In genomic region chr13:46354143-46355087, GRCh38 we compare ENCODE assay signal across 8 cellular contexts. TPM values are rescaled to one million over a fixed set of nuclear protein-coding genes. Genes with fewer than 3 reads are reported as not detected.
A peak's percentile ranks its signal among the peaks of the same experiment; 100 is the strongest.
DNase-seq lines count a peak whose midpoint lies in the region; ATAC-seq and TF ChIP-seq lines count a peak whose summit lies in the region.

No MANE protein-coding gene starts in this region.

- H3K9me3 ChIP-seq in lung (ENCODE audit: control insufficient read depth in 2 of 2, insufficient read depth in 1 of 2, low read length in 1 of 2): peaks cover 0 to 2% of the 10 kb centered on the region in 2 donors

- peaks cover 24% of the 10 kb centered on the region for H3K9me3 Mint-ChIP-seq in activated CD4-positive, alpha-beta memory T cell treated with anti-CD3 and anti-CD28 coated beads, Interleukin-2, amount 10 ng/mL, durations not matched to agents 7 days and 5 days
- H3K9me3 Mint-ChIP-seq in progenitor cell of endocrine pancreas (ENCODE audit: low read depth): peaks cover 4% of the 10 kb centered on the region

- TF ChIP-seq CTCF in lung (IDR thresholded peaks at IDR 0.05; ENCODE audit: control extremely low read depth, extremely low read depth) (no peak), progenitor cell of endocrine pancreas (IDR thresholded peaks at IDR 0.05; ENCODE audit: unreplicated experiment) (no peak)

- 58 to 64% methylated on average over 9 of the region's 9 CpGs for WGBS in lung, 2 donors

- H3K27ac Mint-ChIP-seq in activated CD4-positive, alpha-beta memory T cell treated with anti-CD3 and anti-CD28 coated beads, Interleukin-2, amount 10 ng/mL, durations not matched to agents 7 days and 5 days: peak overlapping the region; percentile 24
- no peak overlapping the region for H3K27ac Mint-ChIP-seq in progenitor cell of endocrine pancreas

- no peaks in the 10 kb centered on the region for H3K27me3 ChIP-seq in lung (ENCODE audit: control insufficient read depth, insufficient read depth)

- ATAC-seq in HG03135 (IDR thresholded peaks at IDR 0.05; ENCODE audit: unreplicated experiment): peak; percentile 63
- ATAC-seq in lung (ENCODE audit: insufficient read depth, low FRiP score): peak; percentile 53

- peak; percentile 94 for DNase-seq in EL
- peak; percentile 24 for DNase-seq in activated CD4-positive, alpha-beta memory T cell treated with anti-CD3 and anti-CD28 coated beads, Interleukin-2, amount 10 ng/mL, durations not matched to agents 7 days and 5 days
- no peak for DNase-seq in lung (ENCODE audit: low spot score)
- DNase-seq in SHP77 treated with DMSO at 0.1 percent for 48 hours (lab: John Stamatoyannopoulos, UW): no peak
- no peak for DNase-seq in NCI-H128 (lab: John Stamatoyannopoulos, UW; ENCODE audit: unreplicated experiment)
- no peak for DNase-seq in NCI-H1105 treated with DMSO at 0.1 percent for 48 hours (lab: John Stamatoyannopoulos, UW)
- DNase-seq in progenitor cell of endocrine pancreas (ENCODE audit: low spot score, unreplicated experiment): no peak

- H3K4me3 Mint-ChIP-seq in activated CD4-positive, alpha-beta memory T cell treated with anti-CD3 and anti-CD28 coated beads, Interleukin-2, amount 10 ng/mL, durations not matched to agents 7 days and 5 days: no peak overlapping the region
- no peak overlapping the region for H3K4me3 Mint-ChIP-seq in progenitor cell of endocrine pancreas (ENCODE audit: low read depth)

- H3K27me3 Mint-ChIP-seq in activated CD4-positive, alpha-beta memory T cell treated with anti-CD3 and anti-CD28 coated beads, Interleukin-2, amount 10 ng/mL, durations not matched to agents 7 days and 5 days: no peaks in the 10 kb centered on the region
- no peaks in the 10 kb centered on the region for H3K27me3 Mint-ChIP-seq in progenitor cell of endocrine pancreas

- H3K27ac ChIP-seq in lung (ENCODE audit: low read depth in 1 of 2, low read length in 1 of 2): peak overlapping the region in 1 of 2 donors; percentile 68

- no peak overlapping the region for H3K4me3 ChIP-seq in lung

- POLR2A ChIA-PET in activated CD4-positive, alpha-beta memory T cell treated with anti-CD3 and anti-CD28 coated beads, Interleukin-2, amount 10 ng/mL, durations not matched to agents 7 days and 5 days (lab: Charles Lee): interaction anchor here (1.3 to 1.4 kb wide), 2 partner anchors 13 to 59 kb away, joined by 4 read pairs; no protein-coding TSS in a partner anchor

- peaks cover 10% of the 10 kb centered on the region for H3K36me3 Mint-ChIP-seq in activated CD4-positive, alpha-beta memory T cell treated with anti-CD3 and anti-CD28 coated beads, Interleukin-2, amount 10 ng/mL, durations not matched to agents 7 days and 5 days (ENCODE audit: low read depth)
- H3K36me3 Mint-ChIP-seq in progenitor cell of endocrine pancreas (ENCODE audit: insufficient read depth): no peaks in the 10 kb centered on the region

- CTCF ChIA-PET in activated CD4-positive, alpha-beta memory T cell treated with anti-CD3 and anti-CD28 coated beads, Interleukin-2, amount 10 ng/mL, durations not matched to agents 7 days and 5 days (lab: Charles Lee): interaction anchor here (0.7 kb wide), 1 partner anchor 1305 kb away, joined by 4 read pairs; no protein-coding TSS in a partner anchor

- peaks cover 0 to 1% of the 10 kb centered on the region in 2 donors for H3K4me1 ChIP-seq in lung (ENCODE audit: control insufficient read depth in 2 of 2, insufficient read depth in 2 of 2, low read length in 2 of 2)

- no peaks in the 10 kb centered on the region for H3K36me3 ChIP-seq in lung (ENCODE audit: control insufficient read depth in 2 of 2, insufficient read depth in 2 of 2, low read length in 2 of 2)

- peaks cover 10% of the 10 kb centered on the region for H3K4me1 Mint-ChIP-seq in activated CD4-positive, alpha-beta memory T cell treated with anti-CD3 and anti-CD28 coated beads, Interleukin-2, amount 10 ng/mL, durations not matched to agents 7 days and 5 days
- no peaks in the 10 kb centered on the region for H3K4me1 Mint-ChIP-seq in progenitor cell of endocrine pancreas (ENCODE audit: low read depth)

RNA-seq across cellular contexts. Expression of gene RUBCNL, which starts 32.6 kb away (rescaled TPM):
- not detected for total RNA-seq in activated CD4-positive, alpha-beta memory T cell treated with anti-CD3 and anti-CD28 coated beads, Interleukin-2, amount 10 ng/mL, durations not matched to agents 7 days and 5 days
- total RNA-seq in lung (10 to 100 TPM in 1 of 2 donors, 1 to 10 TPM in 1; 5.0 to 11.5 TPM), progenitor cell of endocrine pancreas (1.4 and 2.1 TPM in 2 replicates)
- 1 to 10 TPM; 1.6 to 6.0 TPM for polyA plus RNA-seq in lung

Comparison
In these comparisons a context has a peak if more than half of its experiments do, and no peak if none do; other contexts are left out.
1. DNase-seq: peak in EL (single experiment) and activated CD4-positive, alpha-beta memory T cell treated with anti-CD3 and anti-CD28 coated beads, Interleukin-2, amount 10 ng/mL, durations not matched to agents 7 days and 5 days (single experiment); none in lung (single experiment), SHP77 treated with DMSO at 0.1 percent for 48 hours (single experiment), NCI-H128 (single experiment), NCI-H1105 treated with DMSO at 0.1 percent for 48 hours (single experiment) and progenitor cell of endocrine pancreas (single experiment).